Comparison of ENCODE assay signal across 35 cellular contexts in the genomic region with DNA sequence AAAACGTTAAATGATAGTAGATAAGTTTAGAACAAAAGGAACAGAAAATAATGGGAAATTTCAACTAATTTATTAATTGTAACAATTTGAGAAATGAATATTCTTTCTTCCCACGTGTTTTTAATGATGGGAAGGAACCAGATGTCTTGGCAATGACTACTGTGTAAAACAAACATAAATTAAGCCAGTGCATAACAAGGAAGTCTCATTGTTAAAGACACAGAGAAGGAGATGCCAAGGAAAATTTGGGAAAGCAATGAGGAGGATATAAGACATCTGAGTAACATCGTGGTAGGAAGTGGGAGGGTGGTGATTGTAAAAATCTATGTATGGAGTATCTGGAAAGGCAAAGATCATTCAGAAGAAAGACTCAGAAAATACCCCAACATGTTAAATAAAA.
"Had no signal": no experiment of that assay in that cellular context is flagged by ENCODE, and none has a peak within 500 bp of the region (broad histone marks: within the 10 kb centered on the region; RNA-seq: fewer than 3 reads in every experiment).

No MANE protein-coding gene starts in this region.

- H3K36me3 ChIP-seq: MG63 had no signal

- H3K27me3 ChIP-seq: MG63 had no signal

- H3K9me3 ChIP-seq: MG63 had no signal

- H3K4me3 ChIP-seq: MG63 had no signal

- H3K4me2 ChIP-seq: KMS-11 had no signal

- H3K27ac ChIP-seq: KMS-11 had no signal

- DNase-seq: Karpas-422, Kasumi-1, KBM-7, KG1, MG63, MM.1S, MV-4-11, NCI-H1048, NCI-H1092, NCI-H1092 treated with DMSO at 0.1 percent for 48 hours, NCI-H1105, NCI-H1105 treated with DMSO at 0.1 percent for 48 hours, NCI-H1417, NCI-H1417 treated with DMSO at 0.1 percent for 48 hours, NCI-H1436, NCI-H1436 treated with DMSO at 0.1 percent for 48 hours, NCI-H146, NCI-H1694, NCI-H1694 treated with DMSO at 0.1 percent for 48 hours, NCI-H187, NCI-H187 treated with DMSO at 0.1 percent for 48 hours, NCI-H1930, NCI-H2029, NCI-H2029 treated with DMSO at 0.1 percent for 48 hours, NCI-H2081, NCI-H2081 treated with DMSO at 0.1 percent for 48 hours, NCI-H2107, NCI-H2171, NCI-H2171 treated with DMSO at 0.1 percent for 48 hours, NCI-H2227 treated with DMSO at 0.1 percent for 48 hours, NCI-H226, NCI-H345, NCI-H446, NCI-H446 treated with DMSO at 0.1 percent for 48 hours had no signal

- H3K9ac ChIP-seq: KMS-11 had no signal
